26 cellular contexts compared by ENCODE assay signal in the genomic region with DNA sequence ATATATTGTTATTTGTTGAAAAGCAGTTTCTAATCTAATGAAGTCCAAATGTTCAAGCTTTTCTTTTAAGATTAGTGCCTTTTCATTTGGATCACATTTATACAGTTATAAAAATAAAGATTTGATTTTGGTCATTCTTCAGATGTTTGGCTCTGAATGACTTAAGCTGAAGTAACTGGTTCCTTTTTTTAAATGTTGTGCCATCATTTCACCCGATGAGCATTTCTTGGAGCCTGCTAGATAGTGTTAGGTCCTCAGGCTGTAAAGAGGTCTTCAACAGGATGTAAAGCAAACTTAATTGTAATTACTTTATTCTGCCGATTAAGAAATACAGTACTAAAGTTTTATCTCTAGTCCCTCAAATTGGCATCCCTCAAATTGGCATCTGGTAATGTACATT. TPM values are rescaled to one million over a fixed set of nuclear protein-coding genes. Genes with fewer than 3 reads are reported as not detected.
"Had no signal": no experiment of that assay in that cellular context is flagged by ENCODE, and none has a peak within 500 bp of the region (broad histone marks: within the 10 kb centered on the region; RNA-seq: fewer than 3 reads in every experiment).

No MANE protein-coding gene starts in this region.

- H3K9me3 ChIP-seq: ascending aorta, body of pancreas, SJSA1 had no signal

- H3K36me3 ChIP-seq: ascending aorta, SJSA1 had no signal

- H3K27ac ChIP-seq: ascending aorta, body of pancreas, SJSA1 had no signal

- H3K27me3 ChIP-seq: ascending aorta, body of pancreas had no signal

- DNase-seq: activated B cell treated with CpG ODN at 0.5 μM for 24 hours; activated CD4-positive, alpha-beta T cell treated with anti-CD3 and anti-CD28 coated beads for 1 hour; activated CD4-positive, alpha-beta T cell treated with anti-CD3 and anti-CD28 coated beads, Interleukin-2, amount 10 ng/mL, durations not matched to agents 24 days and 14 days; activated CD4-positive, alpha-beta T cell treated with anti-CD3 and anti-CD28 coated beads, Interleukin-2, amount 50 U/mL, for 48 hours; activated CD8-positive, alpha-beta memory T cell treated with anti-CD3 and anti-CD28 coated beads, Interleukin-2, amount 10 ng/mL, durations not matched to agents 7 days and 5 days; activated effector memory CD4-positive, alpha-beta T cell treated with Interleukin-2 at 50 U/mL for 16 hours; activated naive CD4-positive, alpha-beta T cell; activated T-cell treated with anti-CD3 and anti-CD28 coated beads, Interleukin-2, amount 50 U/mL, for 24 hours; amniotic stem cell; body of pancreas; central memory CD4-positive, alpha-beta T cell; KG1; NCI-H1930; NCI-H345; NCI-H510A; NCI-H69; T-helper 17 cell; T-helper 9 cell had no signal

- H3K4me1 ChIP-seq: ascending aorta, body of pancreas, SJSA1 had no signal

- H3K4me3 ChIP-seq: ascending aorta, body of pancreas, SJSA1 had no signal

- ATAC-seq: activated CD8-positive, alpha-beta memory T cell treated with anti-CD3 and anti-CD28 coated beads, Interleukin-2, amount 10 ng/mL, durations not matched to agents 7 days and 5 days; body of pancreas; T-helper 17 cell had no signal

RNA-seq across cellular contexts. Expression of gene ASIP, which starts 41.2 kb away (rescaled TPM):
- total RNA-seq: activated B cell treated with CpG ODN at 0.5 μM for 24 hours; activated CD4-positive, alpha-beta T cell treated with anti-CD3 and anti-CD28 coated beads, Interleukin-2, amount 10 ng/mL, durations not matched to agents 24 days and 14 days; activated CD8-positive, alpha-beta memory T cell treated with anti-CD3 and anti-CD28 coated beads, Interleukin-2, amount 10 ng/mL, durations not matched to agents 7 days and 5 days; activated T-helper 1 cell treated with anti-CD3 and anti-CD28 coated beads, Interleukin-12 subunit alpha, Interleukin-12 subunit beta, Interleukin-2, Interleukin-4 antibody, amounts not matched to agents 30 ng/mL and 10 ng/mL and 1 ng/mL, durations not matched to agents 14 hours and 24 hours and 36 hours; ascending aorta; body of pancreas; bronchial epithelial cell; chondrocyte; LHCN-M2; M059J; RPMI7951; SJSA1; T-helper 17 cell had no signal
